ENCODE assay signal across 12 cellular contexts in genomic region chr6:96468681-96469224, GRCh38. TPM values are rescaled to one million over a fixed set of nuclear protein-coding genes. Genes with fewer than 3 reads are reported as not detected.
A peak's percentile ranks its signal among the peaks of the same experiment; 100 is the strongest.
DNase-seq lines count a peak whose midpoint lies in the region; ATAC-seq, FAIRE-seq and TF ChIP-seq lines count a peak whose summit lies in the region.
"Had no signal": no experiment of that assay in that cellular context is flagged by ENCODE, and none has a peak within 500 bp of the region (broad histone marks: within the 10 kb centered on the region; RNA-seq: fewer than 3 reads in every experiment).

No MANE protein-coding gene starts in this region.

- CTCF ChIA-PET in GM12878 (lab: Yijun Ruan, JAX): interaction anchor here (0.7 to 1.1 kb wide), 2 partner anchors 447 to 525 kb away, joined by 3 read pairs; no protein-coding TSS in a partner anchor

- BruUV-seq in GM12878 (replicated peaks; lab: Mats Ljungman, UMichigan): no TSS peak

- ATAC-seq in GM12878 (peak; percentile 56; the same call in 2 of the 3 replicates), HG02759 (IDR thresholded peaks at IDR 0.05; ENCODE audit: unreplicated experiment) (no peak), GM21723 (IDR thresholded peaks at IDR 0.05; ENCODE audit: unreplicated experiment) (no peak)
- ATAC-seq: activated T-cell treated with anti-CD3 and anti-CD28 coated beads, Interleukin-2, amount 50 U/mL, for 72 hours had no signal

- no peak overlapping the region for H3K4me2 ChIP-seq in GM12878 (ENCODE audit: control insufficient read depth, insufficient read depth)

- H3K27me3 Mint-ChIP-seq in progenitor cell of endocrine pancreas: no peaks in the 10 kb centered on the region
- H3K27me3 Mint-ChIP-seq: IgD-negative memory B cell had no signal

- intact Hi-C loops in GM12878 (cut with micrococcal nuclease; ENCODE audit: unreplicated experiment): no loop called here

- SMC1A ChIA-PET in GM12878 (lab: Charles Lee; ENCODE audit: uncharacterized antibody, unreplicated experiment): interaction anchor here (0.6 kb wide), 1 partner anchor 1068 kb away, joined by 3 read pairs; no protein-coding TSS in a partner anchor

- 0 out of 2 replicates have a peak, but pooled peaks have one; percentile 2 for TF ChIP-seq RAD21 in GM12878 (IDR thresholded peaks at IDR 0.05; ENCODE audit: insufficient read depth, low read depth, low read length)

- no peak for TF ChIP-seq EP300 in GM12878 (IDR thresholded peaks at IDR 0.05; ENCODE audit: borderline replicate concordance in 1 of 2, control insufficient read depth in 1 of 2, low read depth in 2 of 2, low read length in 2 of 2)

- POLR2A ChIA-PET in GM12878 (lab: Charles Lee): no interaction called here

- no peaks in the 10 kb centered on the region for H3K79me2 ChIP-seq in GM12878 (ENCODE audit: control insufficient read depth, insufficient read depth, low read length)

- no peak for FAIRE-seq in GM12878 (lab: Jason Lieb, UNC)

- TF ChIP-seq CTCF in NB4 (IDR thresholded peaks at IDR 0.05; ENCODE audit: low read depth, low read length): peak; percentile 12
- peak in 1 of 3 experiments; percentile 32; a peak in 1 of 6 replicates for TF ChIP-seq CTCF in GM12878 (IDR thresholded peaks at IDR 0.05 in 2 of 3, conservative IDR thresholded peaks at IDR 0.05 in 1 of 3; ENCODE audit: control insufficient read depth in 2 of 3, extremely low read depth in 1 of 3, insufficient read depth in 1 of 3, low read depth in 3 of 3, low read length in 3 of 3)
- TF ChIP-seq CTCF in progenitor cell of endocrine pancreas (IDR thresholded peaks at IDR 0.05; ENCODE audit: unreplicated experiment): peak; percentile 51
- TF ChIP-seq CTCF in brain microvascular endothelial cell (IDR thresholded peaks at IDR 0.05; ENCODE audit: low read depth, low read length, missing control alignments): no peak

- H3K36me3 ChIP-seq in GM12878 (ENCODE audit: control insufficient read depth in 2 of 2, insufficient read depth in 2 of 2, low read length in 1 of 2) (no peaks in the 10 kb centered on the region), brain microvascular endothelial cell (replicated peaks) (no peaks in the 10 kb centered on the region)
- H3K36me3 ChIP-seq: left ventricle myocardium inferior had no signal

- H3K4me1 ChIP-seq in GM12878 (ENCODE audit: control insufficient read depth, insufficient read depth, low read length): peaks cover 3% of the 10 kb centered on the region
- H3K4me1 ChIP-seq: left ventricle myocardium inferior had no signal

- DNase-seq in NCI-H1436 treated with DMSO at 0.1 percent for 48 hours (lab: John Stamatoyannopoulos, UW) (peak; percentile 4), NCI-H1436 (lab: John Stamatoyannopoulos, UW) (no peak), NB4 (ENCODE audit: low read depth) (peak; percentile 34), GM12878 (ENCODE audit: low read depth, low spot score) (no peak), progenitor cell of endocrine pancreas (ENCODE audit: low spot score, unreplicated experiment) (no peak), brain microvascular endothelial cell (no peak)
- DNase-seq: activated T-cell treated with anti-CD3 and anti-CD28 coated beads, Interleukin-2, amount 50 U/mL, for 72 hours; left ventricle myocardium inferior had no signal

- WGBS in GM12878 (ENCODE audit: insufficient coverage, insufficient replicate concordance, low lambda C conversion rate, missing lambda C conversion rate): 0% methylated on average over 2 of the region's 2 CpGs

- H3K27me3 ChIP-seq in GM12878 (replicated peaks in 1 of 2; ENCODE audit: control insufficient read depth in 2 of 2, insufficient read depth in 2 of 2, low read length in 1 of 2) (no peaks in the 10 kb centered on the region), brain microvascular endothelial cell (replicated peaks) (no peaks in the 10 kb centered on the region)

- no peak overlapping the region for H3K9ac ChIP-seq in GM12878 (ENCODE audit: control insufficient read depth, insufficient read depth, low read length)

- H3K36me3 Mint-ChIP-seq in progenitor cell of endocrine pancreas (ENCODE audit: insufficient read depth): no peaks in the 10 kb centered on the region
- H3K36me3 Mint-ChIP-seq: IgD-negative memory B cell had no signal

- H3K9me3 ChIP-seq in GM12878 (replicated peaks; ENCODE audit: control insufficient read depth, insufficient read depth, low read length): no peaks in the 10 kb centered on the region; the same call in 2 of the 3 replicates

- no peak overlapping the region for H2AFZ ChIP-seq in GM12878 (ENCODE audit: control insufficient read depth, low read depth, low read length)

- no peak for TF ChIP-seq POLR2A in NB4 (IDR thresholded peaks at IDR 0.05; ENCODE audit: extremely low read depth, insufficient read length)
- TF ChIP-seq POLR2A in GM12878 (IDR thresholded peaks at IDR 0.05; ENCODE audit: low read depth, low read length): no peak

- H4K20me1 ChIP-seq in GM12878 (ENCODE audit: control insufficient read depth, insufficient read depth): no peaks in the 10 kb centered on the region

- RAD21 ChIA-PET in GM12878 (lab: Charles Lee; ENCODE audit: unreplicated experiment): interaction anchor here (1.0 kb wide), 1 partner anchor 10 kb away, joined by 4 read pairs; no protein-coding TSS in a partner anchor

- H3K9me3 Mint-ChIP-seq in progenitor cell of endocrine pancreas (ENCODE audit: low read depth): no peaks in the 10 kb centered on the region
- H3K9me3 Mint-ChIP-seq: activated T-cell treated with anti-CD3 and anti-CD28 coated beads, Interleukin-2, amount 50 U/mL, for 72 hours had no signal

- H3K4me3 Mint-ChIP-seq in progenitor cell of endocrine pancreas (ENCODE audit: low read depth): no peak overlapping the region
- H3K4me3 Mint-ChIP-seq: activated T-cell treated with anti-CD3 and anti-CD28 coated beads, Interleukin-2, amount 50 U/mL, for 72 hours; IgD-negative memory B cell had no signal

- no peak overlapping the region for H3K27ac Mint-ChIP-seq in progenitor cell of endocrine pancreas
- H3K27ac Mint-ChIP-seq: activated T-cell treated with anti-CD3 and anti-CD28 coated beads, Interleukin-2, amount 50 U/mL, for 72 hours; IgD-negative memory B cell had no signal

- no peaks in the 10 kb centered on the region for H3K4me1 Mint-ChIP-seq in progenitor cell of endocrine pancreas (ENCODE audit: low read depth)
- H3K4me1 Mint-ChIP-seq: IgD-negative memory B cell had no signal

- no peak overlapping the region for H3K4me3 ChIP-seq in NB4 (ENCODE audit: low read depth, low read length)
- no peak overlapping the region for H3K4me3 ChIP-seq in GM12878
- H3K4me3 ChIP-seq in brain microvascular endothelial cell (ENCODE audit: low read depth, low read length): no peak overlapping the region
- H3K4me3 ChIP-seq: left ventricle myocardium inferior, SK-N-MC had no signal

- in situ Hi-C loops in GM12878 (cut with MboI) (no loop called here), brain microvascular endothelial cell (cut with HindIII; ENCODE audit: low pct_ligation_motif_present, low sequenced_read_pairs) (no loop called here)

- H3K27ac ChIP-seq in GM12878 (ENCODE audit: control insufficient read depth, insufficient read depth): no peak overlapping the region
- H3K27ac ChIP-seq in brain microvascular endothelial cell: no peak overlapping the region
- H3K27ac ChIP-seq: left ventricle myocardium inferior, SK-N-MC had no signal

TF ChIP-seq in GM12878, 131 proteins besides CTCF, POLR2A, EP300 and RAD21 (continues in another document):
- TF ChIP-seq RUNX3 (IDR thresholded peaks at IDR 0.05; ENCODE audit: low read length): no peak
- no peak for TF ChIP-seq E2F4 (IDR thresholded peaks at IDR 0.05; ENCODE audit: low read depth, low read length)
- TF ChIP-seq POLR2AphosphoS5 (IDR thresholded peaks at IDR 0.05; ENCODE audit: low read length): no peak
- TF ChIP-seq ASH2L (IDR thresholded peaks at IDR 0.05; ENCODE audit: borderline replicate concordance, low read depth): no peak

RNA-seq across cellular contexts. Expression of gene UFL1, which starts 52.9 kb away (rescaled TPM):
- total RNA-seq in GM12878 (2013; cell fraction: nucleolus; rRNA removed): 47.2 and 51.1 TPM in 2 replicates
- total RNA-seq in GM12878 (2014; rRNA removed) (18.1 and 22.8 TPM in 2 replicates), GM12878 (2014; rRNA removed; fragmentation: Illumina TruSeq; extraction: Trizol) (26.7 and 27.3 TPM in 2 replicates), GM12878 (2021) (20.7 and 21.5 TPM in 2 replicates), progenitor cell of endocrine pancreas (20.7 and 22.9 TPM in 2 replicates)
- polyA plus RNA-seq in GM12878 (2011; ENCODE audit: low read depth): 9.1 TPM
- polyA plus RNA-seq in GM12878 (2011; rRNA removed) (26.4 and 41.6 TPM in 2 replicates), GM12878 (2014; fragmentation: Illumina TruSeq; extraction: Trizol) (29.3 and 35.1 TPM in 2 replicates), GM12878 (2014; fragmentation: Nextera tagmentation; extraction: Ambion mirVana) (10 to 100 TPM; 24.5 to 29.1 TPM), GM12878 (2014; rRNA removed) (11.8 and 13.8 TPM in 2 replicates), GM12878 (2016; fragmentation: Nextera tagmentation; extraction: Ambion mirVana) (10 to 100 TPM; 23.8 to 24.2 TPM)
- 7.3 and 9.1 TPM in 2 replicates for polyA plus RNA-seq in GM12878 (2011; cell fraction: cytosol; rRNA removed)
- polyA plus RNA-seq in GM12878 (2011; cell fraction: nucleus; rRNA removed): 22.6 and 27.1 TPM in 2 replicates
- 16.2 and 21.5 TPM in 2 replicates for polyA plus RNA-seq in GM12878 (2012)
- 11.2 and 15.0 TPM in 2 replicates for polyA minus RNA-seq in GM12878 (2011; rRNA and poly(A)+ RNA removed)
- 10.0 and 10.6 TPM in 2 replicates for polyA minus RNA-seq in GM12878 (2011; cell fraction: cytosol; rRNA and poly(A)+ RNA removed)
- 11.5 and 13.7 TPM in 2 replicates for polyA minus RNA-seq in GM12878 (2011; cell fraction: nucleus; rRNA and poly(A)+ RNA removed)

Comparison
In these comparisons a context has a peak if more than half of its experiments do, and no peak if none do; other contexts are left out.
1. DNase-seq: peak in NCI-H1436 treated with DMSO at 0.1 percent for 48 hours (single experiment) and NB4 (single experiment); none in NCI-H1436 (single experiment), GM12878 (single experiment), progenitor cell of endocrine pancreas (single experiment) and brain microvascular endothelial cell (single experiment).